1 cellular context compared by ENCODE assay signal in genomic region chr7:107319724-107320228, GRCh38.
TF ChIP-seq lines count a peak whose summit lies in the region.

No MANE protein-coding gene starts in this region.

TF ChIP-seq in K562, 482 proteins besides CTCF, POLR2A, EP300 and RAD21 (continued from another document and continues in another):
- TF ChIP-seq ZNF407 (IDR thresholded peaks at IDR 0.05; ENCODE audit: low read depth) (no peak), SIRT6 (IDR thresholded peaks at IDR 0.05; ENCODE audit: low read depth, low read length) (no peak), TFAM (CRISPR knock-in tag; conservative IDR thresholded peaks at IDR 0.05) (no peak), HLTF (IDR thresholded peaks at IDR 0.05) (0 out of 2 replicates have a peak, but pooled peaks have one; percentile 46), HDAC8 (tag; IDR thresholded peaks at IDR 0.05) (no peak), E2F4 (CRISPR knock-in tag; IDR thresholded peaks at IDR 0.05; ENCODE audit: low read depth) (no peak), SRSF3 (IDR thresholded peaks at IDR 0.05; ENCODE audit: insufficient read depth, low read length) (no peak), MBD1 (CRISPR knock-in tag; IDR thresholded peaks at IDR 0.05) (no peak), ZBTB5 (IDR thresholded peaks at IDR 0.05) (no peak), PRMT5 (CRISPR knock-in tag; IDR thresholded peaks at IDR 0.05) (no peak), KDM1A (IDR thresholded peaks at IDR 0.05) (peak; percentile 39 to 55; a peak in 2 of 4 replicates), ZNF785 (CRISPR knock-in tag; IDR thresholded peaks at IDR 0.05) (no peak), CAMTA2 (CRISPR knock-in tag; conservative IDR thresholded peaks at IDR 0.05) (no peak), TFE3 (CRISPR knock-in tag; IDR thresholded peaks at IDR 0.05) (no peak), USF2 (CRISPR knock-in tag; IDR thresholded peaks at IDR 0.05) (no peak), SMARCA5 (IDR thresholded peaks at IDR 0.05) (peak; percentile 73), TBP (optimal IDR thresholded peaks at IDR 0.05; ENCODE audit: low read depth, low read length) (no peak), POLR2AphosphoS5 (IDR thresholded peaks at IDR 0.05; ENCODE audit: control insufficient read depth, insufficient read depth, low read depth, low read length) (no peak), NCOA2 (IDR thresholded peaks at IDR 0.05; ENCODE audit: partially characterized antibody in 2 of 2) (peak; percentile 40 to 64), NR4A1 (CRISPR knock-in tag; IDR thresholded peaks at IDR 0.05) (no peak), NR4A1 (tag; IDR thresholded peaks at IDR 0.05) (0 out of 2 replicates have a peak, but pooled peaks have one; percentile 26), MNT (conservative IDR thresholded peaks at IDR 0.05) (peak in 1 of 2 experiments; percentile 36; a peak in 2 of 4 replicates), TRIM24 (IDR thresholded peaks at IDR 0.05) (peak; percentile 67 to 84; a peak in 3 of 4 replicates), FOXJ2 (tag; IDR thresholded peaks at IDR 0.05) (peak; percentile 90; the same call in 1 of the 2 replicates), PHTF2 (CRISPR knock-in tag; IDR thresholded peaks at IDR 0.05) (0 out of 2 replicates have a peak, but pooled peaks have one; percentile 42), SOX6 (IDR thresholded peaks at IDR 0.05) (peak; percentile 61; the same call in 1 of the 2 replicates), ZNF124 (CRISPR knock-in tag; IDR thresholded peaks at IDR 0.05) (no peak), REST (CRISPR knock-in tag; IDR thresholded peaks at IDR 0.05; ENCODE audit: low read depth) (no peak), IRF2 (CRISPR knock-in tag; IDR thresholded peaks at IDR 0.05) (no peak), SAFB2 (IDR thresholded peaks at IDR 0.05; ENCODE audit: borderline replicate concordance, low read depth, low read length, severe bottlenecking) (no peak), COPS2 (conservative IDR thresholded peaks at IDR 0.05) (no peak), THRA (IDR thresholded peaks at IDR 0.05) (0 out of 2 replicates have a peak, but pooled peaks have one; percentile 48), HNRNPLL (IDR thresholded peaks at IDR 0.05; ENCODE audit: low read depth, low read length, poor library complexity, severe bottlenecking) (no peak)
